In genomic region chr22:30602049-30602448, GRCh38 we compare ENCODE assay signal across 1 cellular context.
TF ChIP-seq lines count a peak whose summit lies in the region.

No MANE protein-coding gene starts in this region.

TF ChIP-seq in GM23338, 12 proteins besides CTCF, POLR2A, EP300 and RAD21 (continued from another document):
- TF ChIP-seq, protein P1, sequence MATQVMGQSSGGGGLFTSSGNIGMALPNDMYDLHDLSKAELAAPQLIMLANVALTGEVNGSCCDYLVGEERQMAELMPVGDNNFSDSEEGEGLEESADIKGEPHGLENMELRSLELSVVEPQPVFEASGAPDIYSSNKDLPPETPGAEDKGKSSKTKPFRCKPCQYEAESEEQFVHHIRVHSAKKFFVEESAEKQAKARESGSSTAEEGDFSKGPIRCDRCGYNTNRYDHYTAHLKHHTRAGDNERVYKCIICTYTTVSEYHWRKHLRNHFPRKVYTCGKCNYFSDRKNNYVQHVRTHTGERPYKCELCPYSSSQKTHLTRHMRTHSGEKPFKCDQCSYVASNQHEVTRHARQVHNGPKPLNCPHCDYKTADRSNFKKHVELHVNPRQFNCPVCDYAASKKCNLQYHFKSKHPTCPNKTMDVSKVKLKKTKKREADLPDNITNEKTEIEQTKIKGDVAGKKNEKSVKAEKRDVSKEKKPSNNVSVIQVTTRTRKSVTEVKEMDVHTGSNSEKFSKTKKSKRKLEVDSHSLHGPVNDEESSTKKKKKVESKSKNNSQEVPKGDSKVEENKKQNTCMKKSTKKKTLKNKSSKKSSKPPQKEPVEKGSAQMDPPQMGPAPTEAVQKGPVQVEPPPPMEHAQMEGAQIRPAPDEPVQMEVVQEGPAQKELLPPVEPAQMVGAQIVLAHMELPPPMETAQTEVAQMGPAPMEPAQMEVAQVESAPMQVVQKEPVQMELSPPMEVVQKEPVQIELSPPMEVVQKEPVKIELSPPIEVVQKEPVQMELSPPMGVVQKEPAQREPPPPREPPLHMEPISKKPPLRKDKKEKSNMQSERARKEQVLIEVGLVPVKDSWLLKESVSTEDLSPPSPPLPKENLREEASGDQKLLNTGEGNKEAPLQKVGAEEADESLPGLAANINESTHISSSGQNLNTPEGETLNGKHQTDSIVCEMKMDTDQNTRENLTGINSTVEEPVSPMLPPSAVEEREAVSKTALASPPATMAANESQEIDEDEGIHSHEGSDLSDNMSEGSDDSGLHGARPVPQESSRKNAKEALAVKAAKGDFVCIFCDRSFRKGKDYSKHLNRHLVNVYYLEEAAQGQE (IDR thresholded peaks at IDR 0.05; ENCODE audit: unreplicated experiment), result no peak
- TF ChIP-seq NANOG (IDR thresholded peaks at IDR 0.05; ENCODE audit: borderline replicate concordance) (no peak), ZNF114 (CRISPR knock-in tag; IDR thresholded peaks at IDR 0.05) (no peak), EZH2 (IDR thresholded peaks at IDR 0.05; ENCODE audit: low read depth, unreplicated experiment) (no peak), ETS1 (IDR thresholded peaks at IDR 0.05) (no peak), STAT1 (IDR thresholded peaks at IDR 0.05; ENCODE audit: unreplicated experiment) (no peak), ZNF462 (CRISPR knock-in tag; IDR thresholded peaks at IDR 0.05) (no peak)
